ENCODE assay signal across 9 cellular contexts in the genomic region with DNA sequence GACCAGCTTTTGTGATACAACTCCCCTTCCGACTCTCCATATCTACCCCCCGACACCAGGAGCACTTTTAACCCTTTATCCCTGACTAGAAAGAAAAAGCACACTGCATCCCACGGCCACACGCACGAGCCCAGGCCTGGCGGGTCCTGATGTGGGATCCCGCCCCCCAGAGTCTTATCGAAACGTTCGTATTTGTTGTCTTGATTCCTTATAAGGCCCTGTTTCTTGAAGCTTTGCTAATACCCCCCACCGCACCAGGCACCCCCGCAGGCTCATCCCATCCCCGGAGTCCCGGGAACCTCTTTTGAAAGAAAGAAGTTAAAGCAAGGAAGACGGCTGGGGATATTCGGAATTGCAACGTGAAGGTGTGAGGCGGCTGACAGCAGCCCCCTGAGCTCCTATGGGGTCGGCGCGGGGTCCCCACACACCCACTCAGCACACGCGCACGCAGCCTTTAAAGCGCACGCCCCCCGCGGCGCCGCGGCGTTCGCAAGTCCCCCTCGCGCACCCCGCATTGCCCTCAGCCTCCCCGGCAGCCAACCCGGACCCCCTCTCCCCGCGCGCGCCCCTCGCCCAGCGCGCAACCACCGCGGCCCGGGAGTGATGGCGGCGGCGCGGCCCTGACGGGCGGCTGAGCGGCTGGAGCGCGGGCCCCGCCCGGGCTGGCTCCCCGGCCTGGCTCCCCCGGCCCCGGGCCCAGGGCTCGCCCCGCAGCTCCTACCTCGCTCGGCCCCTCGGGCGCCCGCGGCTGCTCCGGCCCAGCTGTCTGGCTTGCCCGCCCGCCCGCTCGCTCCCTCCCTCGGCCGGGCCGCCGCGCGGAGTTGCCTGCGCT. TPM values are rescaled to one million over a fixed set of nuclear protein-coding genes. Genes with fewer than 3 reads are reported as not detected.
DNase-seq lines count a peak whose midpoint lies in the region; ATAC-seq, FAIRE-seq and TF ChIP-seq lines count a peak whose summit lies in the region.
"Had no signal": no experiment of that assay in that cellular context is flagged by ENCODE, and none has a peak within 500 bp of the region (broad histone marks: within the 10 kb centered on the region; RNA-seq: fewer than 3 reads in every experiment).

No MANE protein-coding gene starts in this region.

- CTCF ChIA-PET in mammary epithelial cell (lab: Charles Lee; ENCODE audit: low non-redundant PET) (no interaction called here), HepG2 (lab: Yijun Ruan, JAX; ENCODE audit: low intra/inter-chr PET ratio, low total read pairs) (no interaction called here)

- in situ Hi-C loops in mammary epithelial cell (cut with MboI; ENCODE audit: low sequenced_read_pairs in 2 of 2) = no loop called here
- in situ Hi-C loops in HepG2 (cut with HindIII; ENCODE audit: extremely low pct_ligation_motif_present, low pct_unique_long_range_greater_than_20kb) = no loop called here

- TF ChIP-seq EP300 in HepG2 (IDR thresholded peaks at IDR 0.05; ENCODE audit: low read depth in 2 of 2, low read length in 2 of 2) (no peak), HepG2 (CRISPR knock-in tag; IDR thresholded peaks at IDR 0.05; ENCODE audit: borderline replicate concordance) (no peak)

- DNase-seq in DMS 273 (lab: John Stamatoyannopoulos, UW; ENCODE audit: unreplicated experiment) (peak; percentile 66), DMS 273 treated with DMSO at 0.1 percent for 48 hours (lab: John Stamatoyannopoulos, UW) (no peak), T-helper 2 cell (peak in 3 of 5 experiments; percentile 35 to 56 (median 39)), mammary epithelial cell (no peak), HepG2 (ENCODE audit: low spot score) (no peak), HPDE6-E6E7 (ENCODE audit: extremely low spot score) (no peak)
- peak; percentile 8 to 27 for DNase-seq in stimulated activated CD8-positive, alpha-beta memory T cell treated with anti-CD3 and anti-CD28 coated beads, Interleukin-2, amount 100 ng/mL, for 48 hours (ENCODE audit: low read depth in 2 of 2)

- H3K9me3 ChIP-seq in mammary epithelial cell (replicated peaks; ENCODE audit: insufficient read depth, low read length) (no peaks in the 10 kb centered on the region), HepG2 (ENCODE audit: low read length) (no peaks in the 10 kb centered on the region)

- TF ChIP-seq CTCF in mammary epithelial cell (conservative IDR thresholded peaks at IDR 0.05 in 1 of 2, IDR thresholded peaks at IDR 0.05 in 1 of 2; ENCODE audit: extremely low read depth in 1 of 2, insufficient read depth in 1 of 2, low read depth in 1 of 2, low read length in 2 of 2) = no peak
- TF ChIP-seq CTCF in HepG2 (CRISPR knock-in tag; IDR thresholded peaks at IDR 0.05) = no peak

- H3K27me3 ChIP-seq in mammary epithelial cell (ENCODE audit: insufficient read depth, low read length) (no peaks in the 10 kb centered on the region), HepG2 (ENCODE audit: control insufficient read depth in 1 of 2, insufficient read depth in 2 of 2, low read length in 2 of 2) (peaks cover 0 to 9% of the 10 kb centered on the region in 2 experiments; a peak in 2 of 5 replicates)

- ATAC-seq in HG03108 (IDR thresholded peaks at IDR 0.05; ENCODE audit: unreplicated experiment) (peak; percentile 24), HepG2 (peak; percentile 17)

- no TSS peak for BruUV-seq in mammary epithelial cell (replicated peaks; lab: Mats Ljungman, UMichigan)
- no TSS peak for BruUV-seq in HepG2 (replicated peaks; lab: Mats Ljungman, UMichigan)

- WGBS in mammary epithelial cell (ENCODE audit: low coverage, missing lambda C conversion rate) = 3% methylated on average over 5 of the region's 82 CpGs
- under 1% methylated on average over 21 of the region's 82 CpGs for WGBS in HepG2 (ENCODE audit: low lambda C conversion rate)

- dilution Hi-C loops in mammary epithelial cell (cut with HindIII; ENCODE audit: low sequenced_read_pairs) = loop anchor here (10.0 kb wide), 1 partner anchor 71 kb away; no protein-coding TSS in a partner anchor

- H4K20me1 ChIP-seq in mammary epithelial cell (ENCODE audit: insufficient read depth, low read length) (no peaks in the 10 kb centered on the region), HepG2 (ENCODE audit: insufficient read depth, low read length) (no peaks in the 10 kb centered on the region; the same call in 1 of the 2 replicates)

- FAIRE-seq in HepG2 (lab: Jason Lieb, UNC) = no peak
- FAIRE-seq: A204.1 had no signal

- peak overlapping the region; percentile 66 to 91 (median 78) for H3K4me3 ChIP-seq in mammary epithelial cell (replicated peaks in 1 of 3; ENCODE audit: insufficient read depth in 1 of 3, low read depth in 2 of 3, low read length in 3 of 3)
- H3K4me3 ChIP-seq in HepG2 (replicated peaks in 1 of 3; ENCODE audit: insufficient read depth in 1 of 3, low read depth in 2 of 3, low read length in 3 of 3) = peak overlapping the region; percentile 81 to 96 (median 91)

- no peaks in the 10 kb centered on the region for H3K36me3 ChIP-seq in mammary epithelial cell (ENCODE audit: insufficient read depth, low read length)
- H3K36me3 ChIP-seq in HepG2 (replicated peaks in 1 of 2; ENCODE audit: control insufficient read depth in 1 of 2, insufficient read depth in 2 of 2, low read length in 2 of 2) = no peaks in the 10 kb centered on the region

- no peak; the same call in 1 of the 2 replicates for TF ChIP-seq RAD21 in HepG2 (CRISPR knock-in tag; IDR thresholded peaks at IDR 0.05)

- peaks cover 15% of the 10 kb centered on the region for H3K4me1 ChIP-seq in mammary epithelial cell (ENCODE audit: insufficient read depth, low read length)
- H3K4me1 ChIP-seq in HepG2 (ENCODE audit: insufficient read depth, low read length) = peaks cover 66% of the 10 kb centered on the region

- H2AFZ ChIP-seq in mammary epithelial cell (ENCODE audit: low read depth, low read length) (peak overlapping the region; percentile 98), HepG2 (ENCODE audit: low read length) (no peak overlapping the region)

- POLR2A ChIA-PET in HepG2 (lab: Yijun Ruan, JAX) = interaction anchor here (1.0 to 3.6 kb wide), 5 partner anchors 13 to 82 kb away, joined by 3 to 21 read pairs (median 4); a partner anchor contains a TSS

- H3K9ac ChIP-seq in mammary epithelial cell (ENCODE audit: insufficient read depth, low read length) (peak overlapping the region; percentile 16), HepG2 (ENCODE audit: insufficient read depth, low read depth, low read length) (peak overlapping the region; percentile 92)

- intact Hi-C loops in mammary epithelial cell (cut with micrococcal nuclease) (no loop called here), HepG2 (cut with micrococcal nuclease; ENCODE audit: unreplicated experiment) (loop anchor here (1.0 kb wide), 1 partner anchor 8 kb away; no protein-coding TSS in a partner anchor)

- H3K4me2 ChIP-seq in mammary epithelial cell (ENCODE audit: insufficient read depth, low read depth, low read length) = peak overlapping the region; percentile 98
- H3K4me2 ChIP-seq in HepG2 (ENCODE audit: low read depth, low read length) = peak overlapping the region; percentile 97

- TF ChIP-seq POLR2A in HepG2 (IDR thresholded peaks at IDR 0.05; ENCODE audit: insufficient read depth in 1 of 2, low read depth in 2 of 2, low read length in 2 of 2) = no peak; a peak in 1 of 4 replicates

- peaks cover 45% of the 10 kb centered on the region for H3K79me2 ChIP-seq in mammary epithelial cell (ENCODE audit: insufficient read depth, low read length)
- H3K79me2 ChIP-seq in HepG2 (ENCODE audit: insufficient read depth, low read length) = peaks cover 50% of the 10 kb centered on the region

- H3K27ac ChIP-seq in mammary epithelial cell (ENCODE audit: insufficient read depth, low read depth, low read length) = no peak overlapping the region
- peak overlapping the region; percentile 58 for H3K27ac ChIP-seq in HepG2 (ENCODE audit: extremely low read length, insufficient read depth, low read length)

RNA-seq across cellular contexts. Expression of a gene that starts 0.4 kb away (rescaled TPM):
- total RNA-seq in mammary epithelial cell (10 to 100 TPM; 20.0 to 20.5 TPM), HepG2 (2016; rRNA removed; fragmentation: Illumina TruSeq; extraction: Trizol) (17.2 and 21.0 TPM in 2 replicates)
- polyA plus RNA-seq in mammary epithelial cell (13.3 TPM), HepG2 (2011; rRNA removed) (42.8 and 44.8 TPM in 2 replicates)
- 82.6 TPM for polyA minus RNA-seq in mammary epithelial cell
- 8.8 and 10.4 TPM in 2 replicates for total RNA-seq in HepG2 (2016; cell fraction: cytosol; rRNA removed; fragmentation: Illumina TruSeq; extraction: Trizol; ENCODE audit: low read depth)
- 14.8 and 23.5 TPM in 2 replicates for total RNA-seq in HepG2 (2016; cell fraction: insoluble cytoplasmic fraction; rRNA removed; fragmentation: Illumina TruSeq; extraction: Trizol)
- total RNA-seq in HepG2 (2016; cell fraction: membrane; rRNA removed; fragmentation: Illumina TruSeq; extraction: Trizol) = 13.7 and 14.6 TPM in 2 replicates
- total RNA-seq in HepG2 (2016; cell fraction: nucleus; rRNA removed; fragmentation: Illumina TruSeq; extraction: Trizol) = 21.1 and 22.8 TPM in 2 replicates
- polyA plus RNA-seq in HepG2 (2011; cell fraction: cytosol; rRNA removed) = 18.5 and 22.6 TPM in 2 replicates
- 110 and 115 TPM in 2 replicates for polyA plus RNA-seq in HepG2 (2011; cell fraction: nucleus; rRNA removed)
- polyA plus RNA-seq in HepG2 (2012) = 27.0 and 34.0 TPM in 2 replicates
- polyA plus RNA-seq in HepG2 (2016; cell fraction: cytosol; fragmentation: Illumina TruSeq; extraction: Trizol; ENCODE audit: low read depth) = 3.0 and 3.2 TPM in 2 replicates
- polyA plus RNA-seq in HepG2 (2016; cell fraction: insoluble cytoplasmic fraction; fragmentation: Illumina TruSeq; extraction: Trizol; ENCODE audit: low read depth) = 13.9 and 18.4 TPM in 2 replicates
- polyA plus RNA-seq in HepG2 (2016; cell fraction: membrane; fragmentation: Illumina TruSeq; extraction: Trizol; ENCODE audit: low read depth) = 8.2 and 9.4 TPM in 2 replicates
- polyA plus RNA-seq in HepG2 (2016; cell fraction: nucleus; fragmentation: Illumina TruSeq; extraction: Trizol; ENCODE audit: insufficient read depth, low read depth) = 73.9 and 77.3 TPM in 2 replicates
- polyA minus RNA-seq in HepG2 (2011; rRNA and poly(A)+ RNA removed; ENCODE audit: low replicate concordance) = 35.0 and 59.1 TPM in 2 replicates
- 14.9 and 16.6 TPM in 2 replicates for polyA minus RNA-seq in HepG2 (2011; cell fraction: cytosol; rRNA and poly(A)+ RNA removed)
- 36.8 and 37.1 TPM in 2 replicates for polyA minus RNA-seq in HepG2 (2011; cell fraction: nucleus; rRNA and poly(A)+ RNA removed)

RNA-seq across cellular contexts. Expression of a gene that starts 12.6 kb away (rescaled TPM):
- total RNA-seq in mammary epithelial cell = 10 to 100 TPM in 1 of 2 donors, 1 to 10 TPM in 1; 1.7 to 10.5 TPM
- polyA plus RNA-seq in mammary epithelial cell = 1.2 TPM
- polyA minus RNA-seq in mammary epithelial cell = 5.2 TPM
- total RNA-seq in HepG2 (2016; rRNA removed; fragmentation: Illumina TruSeq; extraction: Trizol) = 4.1 and 4.5 TPM in 2 replicates
- total RNA-seq in HepG2 (2016; cell fraction: cytosol; rRNA removed; fragmentation: Illumina TruSeq; extraction: Trizol; ENCODE audit: low read depth) = 1.5 and 1.6 TPM in 2 replicates
- total RNA-seq in HepG2 (2016; cell fraction: insoluble cytoplasmic fraction; rRNA removed; fragmentation: Illumina TruSeq; extraction: Trizol) = 2.4 and 3.2 TPM in 2 replicates
- 3.5 and 3.6 TPM in 2 replicates for total RNA-seq in HepG2 (2016; cell fraction: membrane; rRNA removed; fragmentation: Illumina TruSeq; extraction: Trizol)
- total RNA-seq in HepG2 (2016; cell fraction: nucleus; rRNA removed; fragmentation: Illumina TruSeq; extraction: Trizol) = 3.1 and 4.2 TPM in 2 replicates
- 1.2 and 1.4 TPM in 2 replicates for polyA plus RNA-seq in HepG2 (2011; rRNA removed)
- 1.3 and 1.4 TPM in 2 replicates for polyA plus RNA-seq in HepG2 (2011; cell fraction: cytosol; rRNA removed)
- polyA plus RNA-seq in HepG2 (2011; cell fraction: nucleus; rRNA removed) = 3.3 and 3.4 TPM in 2 replicates
- 3.9 and 7.9 TPM in 2 replicates for polyA plus RNA-seq in HepG2 (2012)
- polyA plus RNA-seq in HepG2 (2016; cell fraction: cytosol; fragmentation: Illumina TruSeq; extraction: Trizol; ENCODE audit: low read depth) = 1.2 and 1.4 TPM in 2 replicates
- 2.4 and 3.3 TPM in 2 replicates for polyA plus RNA-seq in HepG2 (2016; cell fraction: insoluble cytoplasmic fraction; fragmentation: Illumina TruSeq; extraction: Trizol; ENCODE audit: low read depth)
- polyA plus RNA-seq in HepG2 (2016; cell fraction: membrane; fragmentation: Illumina TruSeq; extraction: Trizol; ENCODE audit: low read depth) = 2.4 and 2.5 TPM in 2 replicates
- 3.2 and 4.2 TPM in 2 replicates for polyA plus RNA-seq in HepG2 (2016; cell fraction: nucleus; fragmentation: Illumina TruSeq; extraction: Trizol; ENCODE audit: insufficient read depth, low read depth)
- polyA minus RNA-seq in HepG2 (2011; rRNA and poly(A)+ RNA removed; ENCODE audit: low replicate concordance) = 6.3 and 24.5 TPM in 2 replicates
- polyA minus RNA-seq in HepG2 (2011; cell fraction: cytosol; rRNA and poly(A)+ RNA removed) = 1.7 TPM in 2 replicates
- polyA minus RNA-seq in HepG2 (2011; cell fraction: nucleus; rRNA and poly(A)+ RNA removed) = 1.7 and 3.0 TPM in 2 replicates

Comparison
In these comparisons a context has a peak if more than half of its experiments do, and no peak if none do; other contexts are left out.
1. DNase-seq: peak in DMS 273 (single experiment), T-helper 2 cell (3 of 5) and stimulated activated CD8-positive, alpha-beta memory T cell treated with anti-CD3 and anti-CD28 coated beads, Interleukin-2, amount 100 ng/mL, for 48 hours (2 of 2); none in DMS 273 treated with DMSO at 0.1 percent for 48 hours (single experiment), mammary epithelial cell (single experiment), HepG2 (single experiment) and HPDE6-E6E7 (single experiment).